ENCODE assay signal across 8 cellular contexts in genomic region chr11:46119352-46120216, GRCh38. TPM values are rescaled to one million over a fixed set of nuclear protein-coding genes. Genes with fewer than 3 reads are reported as not detected.
DNase-seq lines count a peak whose midpoint lies in the region; ATAC-seq and TF ChIP-seq lines count a peak whose summit lies in the region.

No MANE protein-coding gene starts in this region.

- DNase-seq in SJSA1 (ENCODE audit: low read depth in 1 of 2, low spot score in 2 of 2) (peak; percentile 44 to 70), heart left ventricle (peak; percentile 46 to 78 (median 64)), posterior cingulate gyrus (peak in 7 of 10 donors; percentile 25 to 88 (median 34)), uterus (peak; percentile 51 to 60)
- peak; percentile 60 for DNase-seq in activated naive CD8-positive, alpha-beta T cell treated with anti-CD3 and anti-CD28 coated beads, Interleukin-2, amount 10 ng/mL, durations not matched to agents 7 days and 5 days

- POLR2A ChIA-PET in activated naive CD8-positive, alpha-beta T cell treated with anti-CD3 and anti-CD28 coated beads, Interleukin-2, amount 10 ng/mL, durations not matched to agents 7 days and 5 days (lab: Charles Lee): interaction anchor here (0.8 to 1.4 kb wide), 4 partner anchors 9 to 554 kb away, joined by 3 to 6 read pairs (median 4); no protein-coding TSS in a partner anchor

- H3K27ac Mint-ChIP-seq in activated naive CD8-positive, alpha-beta T cell treated with anti-CD3 and anti-CD28 coated beads, Interleukin-2, amount 10 ng/mL, durations not matched to agents 7 days and 5 days: peak overlapping the region; percentile 97

- H3K9me3 ChIP-seq in HUES6 (ENCODE audit: control insufficient read depth, insufficient read depth, low read depth, low read length): no peaks in the 10 kb centered on the region
- H3K9me3 ChIP-seq in SJSA1 (replicated peaks): no peaks in the 10 kb centered on the region
- H3K9me3 ChIP-seq in heart left ventricle: no peaks in the 10 kb centered on the region
- no peaks in the 10 kb centered on the region for H3K9me3 ChIP-seq in uterus

- H3K4me3 Mint-ChIP-seq in activated naive CD8-positive, alpha-beta T cell treated with anti-CD3 and anti-CD28 coated beads, Interleukin-2, amount 10 ng/mL, durations not matched to agents 7 days and 5 days: peak overlapping the region; percentile 97

- ATAC-seq in GM18502 (IDR thresholded peaks at IDR 0.05; ENCODE audit: poor library complexity, unreplicated experiment) (peak; percentile 25), heart left ventricle (peak in 3 of 4 donors; percentile 23 to 34 (median 28)), HG02885 (IDR thresholded peaks at IDR 0.05; ENCODE audit: poor library complexity, unreplicated experiment) (no peak)
- peak; percentile 9 for ATAC-seq in activated naive CD8-positive, alpha-beta T cell treated with anti-CD3 and anti-CD28 coated beads, Interleukin-2, amount 10 ng/mL, durations not matched to agents 7 days and 5 days (ENCODE audit: low read depth)

- no peak overlapping the region for H3K27ac ChIP-seq in HUES6 (ENCODE audit: low read depth, low read length)
- no peak overlapping the region for H3K27ac ChIP-seq in SJSA1
- H3K27ac ChIP-seq in heart left ventricle: peak overlapping the region; percentile 84 to 98 (median 94)
- H3K27ac ChIP-seq in uterus: peak overlapping the region; percentile 90 to 99

- no peak for TF ChIP-seq CTCF in heart left ventricle (IDR thresholded peaks at IDR 0.05)
- no peak for TF ChIP-seq CTCF in uterus (IDR thresholded peaks at IDR 0.05)

- H3K36me3 ChIP-seq in HUES6 (ENCODE audit: control insufficient read depth, insufficient read depth, low read length) (no peaks in the 10 kb centered on the region), SJSA1 (0 out of 2 replicates have a peak, but pooled peaks cover 3% of the 10 kb centered on the region), heart left ventricle (no peaks in the 10 kb centered on the region), uterus (no peaks in the 10 kb centered on the region)

- H3K4me1 ChIP-seq in HUES6 (ENCODE audit: control insufficient read depth, insufficient read depth, low read length): peaks cover 13% of the 10 kb centered on the region; the same call in 1 of the 2 replicates
- H3K4me1 ChIP-seq in SJSA1 (replicated peaks): peaks cover 9% of the 10 kb centered on the region
- peaks cover 0 to 57% (median 47%) of the 10 kb centered on the region in 12 donors for H3K4me1 ChIP-seq in heart left ventricle
- H3K4me1 ChIP-seq in uterus: peaks cover 3 to 14% of the 10 kb centered on the region in 2 donors

- H3K4me3 ChIP-seq in HUES6 (ENCODE audit: low read depth, low read length) (peak overlapping the region; percentile 90), SJSA1 (peak overlapping the region; percentile 38), heart left ventricle (peak overlapping the region; percentile 55 to 92 (median 74)), uterus (peak overlapping the region; percentile 73 to 74)

- no peak for TF ChIP-seq POLR2A in heart left ventricle (IDR thresholded peaks at IDR 0.05)
- peak in 1 of 2 donors; percentile 19 for TF ChIP-seq POLR2A in uterus (IDR thresholded peaks at IDR 0.05)

- WGBS in heart left ventricle, 4 donors: 0 to 1% (median 0%) methylated on average over 29 to 56 of the region's 56 CpGs

- no peaks in the 10 kb centered on the region for H3K9me3 Mint-ChIP-seq in activated naive CD8-positive, alpha-beta T cell treated with anti-CD3 and anti-CD28 coated beads, Interleukin-2, amount 10 ng/mL, durations not matched to agents 7 days and 5 days

- peaks cover 6% of the 10 kb centered on the region for H3K36me3 Mint-ChIP-seq in activated naive CD8-positive, alpha-beta T cell treated with anti-CD3 and anti-CD28 coated beads, Interleukin-2, amount 10 ng/mL, durations not matched to agents 7 days and 5 days

- peak overlapping the region; percentile 52 for H3K9ac ChIP-seq in HUES6 (ENCODE audit: low read length)

- no peaks in the 10 kb centered on the region for H3K27me3 Mint-ChIP-seq in activated naive CD8-positive, alpha-beta T cell treated with anti-CD3 and anti-CD28 coated beads, Interleukin-2, amount 10 ng/mL, durations not matched to agents 7 days and 5 days

- peaks cover 35% of the 10 kb centered on the region for H3K4me1 Mint-ChIP-seq in activated naive CD8-positive, alpha-beta T cell treated with anti-CD3 and anti-CD28 coated beads, Interleukin-2, amount 10 ng/mL, durations not matched to agents 7 days and 5 days

- H3K27me3 ChIP-seq in HUES6 (ENCODE audit: control insufficient read depth, insufficient read depth, low read length): no peaks in the 10 kb centered on the region
- no peaks in the 10 kb centered on the region for H3K27me3 ChIP-seq in SJSA1 (replicated peaks)
- H3K27me3 ChIP-seq in heart left ventricle: no peaks in the 10 kb centered on the region
- H3K27me3 ChIP-seq in uterus: no peaks in the 10 kb centered on the region

- intact Hi-C loops in heart left ventricle (cut with DNase I) (loop anchor here in 6 of 10 donors (2.0 to 10.0 kb wide), 10 partner anchors 55 to 275 kb away; partner anchors contain the start of gene CRY2 (in 1 of the 6)), posterior cingulate gyrus (cut with DNase I) (loop anchor here (5.0 kb wide), 1 partner anchor 123 kb away; no protein-coding TSS in a partner anchor), uterus (cut with DNase I; ENCODE audit: low total_unique reads) (no loop called here)

RNA-seq across cellular contexts. Expression of gene PHF21A, which starts 1.7 kb away (rescaled TPM):
- 6.4 and 10.8 TPM in 2 replicates for total RNA-seq in SJSA1 (2014; rRNA removed; shearing (Covaris generic))
- total RNA-seq in activated naive CD8-positive, alpha-beta T cell treated with anti-CD3 and anti-CD28 coated beads, Interleukin-2, amount 10 ng/mL, durations not matched to agents 7 days and 5 days: 10 to 100 TPM; 45.4 to 49.0 TPM
- total RNA-seq in heart left ventricle (10 to 100 TPM; 19.5 to 45.9 (median 37.0) TPM), uterus (10 to 100 TPM; 12.1 to 83.3 (median 29.3) TPM)
- polyA plus RNA-seq in heart left ventricle: 10 to 100 TPM; 16.5 to 16.7 TPM

Comparison
In these comparisons a context has a peak if more than half of its experiments do, and no peak if none do; other contexts are left out.
1. H3K27ac ChIP-seq: peak in heart left ventricle (12 of 12) and uterus (2 of 2); none in HUES6 (single experiment) and SJSA1 (single experiment).
2. H3K4me3 ChIP-seq: peak in every context shown above with its lines; median percentile 90 in HUES6; 74 in heart left ventricle; 74 in uterus; 38 in SJSA1.
3. Peak in every context shown above with its lines, with median percentiles within 50 percentile points of each other: DNase-seq.